In the genomic region with DNA sequence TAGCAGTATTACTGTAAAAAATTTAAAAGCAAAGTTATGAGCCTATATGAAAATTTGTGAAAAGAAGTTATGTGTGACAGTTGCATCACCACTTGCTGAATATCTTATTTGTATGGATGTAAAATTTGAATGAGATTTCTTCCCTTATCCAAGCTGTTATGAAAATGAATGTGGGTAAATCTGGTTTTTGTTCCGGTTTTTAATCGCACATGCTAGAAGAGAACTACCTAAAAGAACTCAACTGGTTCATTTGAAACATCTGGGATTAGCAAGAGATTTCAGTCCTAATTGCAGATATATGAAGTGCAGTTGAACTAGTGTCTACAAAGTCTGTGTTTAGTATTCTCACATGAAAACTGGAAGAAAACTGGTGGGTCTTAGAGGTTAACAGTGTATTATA, we compare ENCODE assay signal across 20 cellular contexts.
A peak's percentile ranks its signal among the peaks of the same experiment; 100 is the strongest.
DNase-seq lines count a peak whose midpoint lies in the region; ATAC-seq and TF ChIP-seq lines count a peak whose summit lies in the region.
"Had no signal": no experiment of that assay in that cellular context is flagged by ENCODE, and none has a peak within 500 bp of the region (broad histone marks: within the 10 kb centered on the region; RNA-seq: fewer than 3 reads in every experiment).

No MANE protein-coding gene starts in this region.

- 94 to 99% (median 95%) methylated on average over 2 of the region's 2 CpGs for WGBS in heart left ventricle, 4 donors
- WGBS in esophagus squamous epithelium, 2 donors, result 89 to 93% methylated on average over 2 of the region's 2 CpGs

- H3K4me3 ChIP-seq in left ventricle myocardium inferior (no peak overlapping the region), heart left ventricle (no peak overlapping the region), SK-N-MC (no peak overlapping the region), esophagus squamous epithelium (no peak overlapping the region)
- H3K4me3 ChIP-seq: A549; BLaER1 treated with 17β-estradiol and CSF1 and Interleukin-3, amounts not matched to agents 10 nM and 100 nM had no signal

- no peak overlapping the region for H3K9ac ChIP-seq in SK-N-MC (ENCODE audit: insufficient read length)
- H3K9ac ChIP-seq: BLaER1 treated with 17β-estradiol and CSF1 and Interleukin-3, amounts not matched to agents 10 nM and 100 nM had no signal

- no peak for TF ChIP-seq CTCF in left ventricle myocardium inferior (IDR thresholded peaks at IDR 0.05; ENCODE audit: borderline replicate concordance)
- no peak for TF ChIP-seq CTCF in heart left ventricle (IDR thresholded peaks at IDR 0.05)
- no peak for TF ChIP-seq CTCF in esophagus squamous epithelium (IDR thresholded peaks at IDR 0.05)

- H3K9me3 ChIP-seq in left ventricle myocardium inferior (replicated peaks) (peaks cover 5% of the 10 kb centered on the region), heart left ventricle (peaks cover 0 to 5% (median 0%) of the 10 kb centered on the region in 12 donors), SK-N-MC (ENCODE audit: low read depth, low read length) (no peaks in the 10 kb centered on the region), esophagus squamous epithelium (no peaks in the 10 kb centered on the region)
- H3K9me3 ChIP-seq: A549; BLaER1 treated with 17β-estradiol and CSF1 and Interleukin-3, amounts not matched to agents 10 nM and 100 nM; Caco-2 had no signal

- H3K27me3 ChIP-seq in left ventricle myocardium inferior (ENCODE audit: low read depth) (no peaks in the 10 kb centered on the region), heart left ventricle (no peaks in the 10 kb centered on the region), esophagus squamous epithelium (no peaks in the 10 kb centered on the region)
- H3K27me3 ChIP-seq: BLaER1 treated with 17β-estradiol and CSF1 and Interleukin-3, amounts not matched to agents 10 nM and 100 nM had no signal

- H3K4me1 ChIP-seq in left ventricle myocardium inferior, result peaks cover 11% of the 10 kb centered on the region
- H3K4me1 ChIP-seq in heart left ventricle, result peaks cover 0 to 15% (median 0%) of the 10 kb centered on the region in 12 donors
- no peaks in the 10 kb centered on the region for H3K4me1 ChIP-seq in esophagus squamous epithelium
- H3K4me1 ChIP-seq: A549; BLaER1 treated with 17β-estradiol and CSF1 and Interleukin-3, amounts not matched to agents 10 nM and 100 nM had no signal

- no peak for ATAC-seq in heart left ventricle
- ATAC-seq: A549; CD8-positive, alpha-beta T cell had no signal

- H3K36me3 ChIP-seq in left ventricle myocardium inferior (no peaks in the 10 kb centered on the region), heart left ventricle (no peaks in the 10 kb centered on the region), SK-N-MC (ENCODE audit: insufficient read depth, low read length) (no peaks in the 10 kb centered on the region), esophagus squamous epithelium (no peaks in the 10 kb centered on the region)
- H3K36me3 ChIP-seq: BLaER1 treated with 17β-estradiol and CSF1 and Interleukin-3, amounts not matched to agents 10 nM and 100 nM had no signal

- TF ChIP-seq POLR2A in heart left ventricle (IDR thresholded peaks at IDR 0.05), result no peak
- no peak for TF ChIP-seq POLR2A in esophagus squamous epithelium (IDR thresholded peaks at IDR 0.05)

- H3K27ac ChIP-seq in left ventricle myocardium inferior (replicated peaks) (peak overlapping the region; percentile 69), heart left ventricle (peak overlapping the region in 5 of 12 donors; percentile 14 to 67 (median 44)), SK-N-MC (peak overlapping the region; percentile 37), esophagus squamous epithelium (no peak overlapping the region)
- H3K27ac ChIP-seq: 22Rv1; A549; BLaER1 treated with 17β-estradiol and CSF1 and Interleukin-3, amounts not matched to agents 10 nM and 100 nM; C4-2B had no signal

- intact Hi-C loops in left ventricle myocardium inferior (cut with micrococcal nuclease) (no loop called here), heart left ventricle (cut with DNase I) (loop anchor here in 2 of 10 donors (2.0 to 5.0 kb wide), 3 partner anchors 271 to 468 kb away; a partner anchor contains a TSS), esophagus squamous epithelium (cut with DNase I) (no loop called here)

- DNase-seq in left ventricle myocardium inferior, result no peak
- DNase-seq in heart left ventricle, result no peak
- DNase-seq in NCI-H524 (lab: John Stamatoyannopoulos, UW), result peak; percentile 74 to 91
- no peak for DNase-seq in SK-N-MC (ENCODE audit: low read depth, low spot score)
- DNase-seq in DMS53 treated with DMSO at 0.1 percent for 48 hours (lab: John Stamatoyannopoulos, UW; ENCODE audit: unreplicated experiment), result no peak
- no peak for DNase-seq in esophagus squamous epithelium (lab: John Stamatoyannopoulos, UW)
- DNase-seq: AML-193; Caco-2; Calu3; CD4-positive, alpha-beta T cell; CD8-positive, alpha-beta T cell; DMS 273 treated with DMSO at 0.1 percent for 48 hours; DMS153; DMS53; DMS79 treated with DMSO at 0.1 percent for 48 hours; GF-D8 had no signal

Comparison
In these comparisons a context has a peak if more than half of its experiments do, and no peak if none do; other contexts are left out.
1. DNase-seq: peak in NCI-H524 (2 of 2); none in left ventricle myocardium inferior (single experiment), heart left ventricle (0 of 5), SK-N-MC (single experiment), DMS53 treated with DMSO at 0.1 percent for 48 hours (single experiment) and esophagus squamous epithelium (single experiment).
2. H3K27ac ChIP-seq: peak in left ventricle myocardium inferior (single experiment) and SK-N-MC (single experiment); none in esophagus squamous epithelium (0 of 4).